ENCODE assay signal across 26 cellular contexts in the genomic region with DNA sequence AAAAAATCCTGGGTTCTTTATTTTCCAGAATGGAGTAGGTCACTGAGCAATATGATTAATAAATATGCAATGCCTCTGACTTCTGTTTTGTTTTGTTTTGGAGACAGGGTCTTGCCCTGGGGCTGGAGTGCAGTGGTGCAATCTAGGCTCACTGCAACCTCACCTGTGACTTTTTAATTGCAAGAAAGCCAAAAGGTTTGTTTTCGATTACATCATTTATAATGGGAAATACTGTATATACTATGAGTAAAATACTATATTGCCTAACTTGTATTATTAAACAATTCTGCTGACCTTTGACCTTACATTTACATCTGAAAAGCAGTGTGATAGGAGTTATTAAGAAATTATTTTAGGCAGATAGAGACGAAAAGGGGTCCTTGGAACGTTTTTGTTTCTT.
"Had no signal": no experiment of that assay in that cellular context is flagged by ENCODE, and none has a peak within 500 bp of the region (broad histone marks: within the 10 kb centered on the region; RNA-seq: fewer than 3 reads in every experiment).

No MANE protein-coding gene starts in this region.

- H3K4me2 ChIP-seq: KMS-11 had no signal

- H3K36me3 Mint-ChIP-seq: activated CD4-positive, alpha-beta memory T cell treated with anti-CD3 and anti-CD28 coated beads for 36 hours; IgD-negative memory B cell had no signal

- H3K9ac ChIP-seq: KMS-11 had no signal

- H3K36me3 ChIP-seq: SJSA1 had no signal

- H3K9me3 Mint-ChIP-seq: activated CD4-positive, alpha-beta memory T cell treated with anti-CD3 and anti-CD28 coated beads for 36 hours; activated CD4-positive, alpha-beta T cell treated with anti-CD3 and anti-CD28 coated beads, Interleukin-2, amount 10 ng/mL, durations not matched to agents 7 days and 5 days; activated naive CD4-positive, alpha-beta T cell treated with anti-CD3 and anti-CD28 coated beads for 36 hours; activated T-helper 17 cell treated with anti-CD3 and anti-CD28 coated beads, Interleukin-2, amount 50 U/mL, for 72 hours; central memory CD8-positive, alpha-beta T cell; IgD-negative memory B cell had no signal

- H3K4me3 ChIP-seq: SJSA1 had no signal

- H3K4me1 ChIP-seq: SJSA1 had no signal

- H3K27ac ChIP-seq: KMS-11, SJSA1 had no signal

- ATAC-seq: activated T-helper 17 cell treated with anti-CD3 and anti-CD28 coated beads, Interleukin-2, amount 50 U/mL, for 72 hours; Panc1; SK-N-SH treated with all-trans-retinoic acid at 6 μM for 48 hours; T-helper 17 cell had no signal

- H3K27me3 Mint-ChIP-seq: activated CD4-positive, alpha-beta T cell treated with anti-CD3 and anti-CD28 coated beads, Interleukin-2, amount 10 ng/mL, durations not matched to agents 7 days and 5 days; activated naive CD8-positive, alpha-beta T cell; activated T-helper 17 cell treated with anti-CD3 and anti-CD28 coated beads, Interleukin-2, amount 50 U/mL, for 72 hours; central memory CD8-positive, alpha-beta T cell; IgD-negative memory B cell; T-helper 17 cell had no signal

- H3K4me3 Mint-ChIP-seq: activated CD4-positive, alpha-beta memory T cell treated with anti-CD3 and anti-CD28 coated beads for 36 hours; activated CD4-positive, alpha-beta T cell treated with anti-CD3 and anti-CD28 coated beads, Interleukin-2, amount 10 ng/mL, durations not matched to agents 7 days and 5 days; activated naive CD4-positive, alpha-beta T cell treated with anti-CD3 and anti-CD28 coated beads for 36 hours; activated naive CD8-positive, alpha-beta T cell; activated T-helper 17 cell treated with anti-CD3 and anti-CD28 coated beads, Interleukin-2, amount 50 U/mL, for 72 hours; central memory CD8-positive, alpha-beta T cell; T-helper 17 cell had no signal

- DNase-seq: activated CD4-positive, alpha-beta memory T cell treated with anti-CD3 and anti-CD28 coated beads for 36 hours; activated CD4-positive, alpha-beta T cell treated with anti-CD3 and anti-CD28 coated beads, Interleukin-2, amount 10 ng/mL, durations not matched to agents 7 days and 5 days; activated CD4-positive, CD25-positive, alpha-beta regulatory T cell; activated CD8-positive, alpha-beta memory T cell treated with anti-CD3 and anti-CD28 coated beads for 24 hours; activated gamma-delta T cell; activated naive CD4-positive, alpha-beta T cell treated with anti-CD3 and anti-CD28 coated beads for 36 hours; activated T-cell treated with anti-CD3 and anti-CD28 coated beads, Interleukin-2, amount 50 U/mL, for 48 hours; MM.1S; NCI-H1105; NCI-H1436; NCI-H1694 treated with DMSO at 0.1 percent for 48 hours; NCI-H2081; NCI-H510A treated with DMSO at 0.1 percent for 48 hours; NCI-H69; RPMI8226; SHP77; T-helper 17 cell; T1000 had no signal

- H3K9me3 ChIP-seq: SJSA1 had no signal

- H3K4me1 Mint-ChIP-seq: activated T-helper 17 cell treated with anti-CD3 and anti-CD28 coated beads, Interleukin-2, amount 50 U/mL, for 72 hours; central memory CD8-positive, alpha-beta T cell; IgD-negative memory B cell had no signal

- H3K27me3 ChIP-seq: SJSA1 had no signal

- H3K27ac Mint-ChIP-seq: activated CD4-positive, alpha-beta memory T cell treated with anti-CD3 and anti-CD28 coated beads for 36 hours; activated CD4-positive, alpha-beta T cell treated with anti-CD3 and anti-CD28 coated beads, Interleukin-2, amount 10 ng/mL, durations not matched to agents 7 days and 5 days; activated naive CD4-positive, alpha-beta T cell treated with anti-CD3 and anti-CD28 coated beads for 36 hours; activated naive CD8-positive, alpha-beta T cell; activated T-helper 17 cell treated with anti-CD3 and anti-CD28 coated beads, Interleukin-2, amount 50 U/mL, for 72 hours; T-helper 17 cell had no signal
